In genomic region chr1:73034255-73034654, GRCh38 we compare ENCODE assay signal across 23 cellular contexts.
"Had no signal": no experiment of that assay in that cellular context is flagged by ENCODE, and none has a peak within 500 bp of the region (broad histone marks: within the 10 kb centered on the region; RNA-seq: fewer than 3 reads in every experiment).

No MANE protein-coding gene starts in this region.

- H3K36me3 Mint-ChIP-seq: activated naive CD8-positive, alpha-beta T cell treated with anti-CD3 and anti-CD28 coated beads, Interleukin-2, amount 10 ng/mL, durations not matched to agents 7 days and 5 days had no signal

- H3K4me3 ChIP-seq: breast epithelium, PC-9 had no signal

- H3K4me2 ChIP-seq: KMS-11, PC-9 had no signal

- DNase-seq: activated B cell treated with CpG ODN at 0.5 μM for 24 hours; activated CD4-positive, alpha-beta memory T cell treated with anti-CD3 and anti-CD28 coated beads, Interleukin-2, amount 10 ng/mL, durations not matched to agents 7 days and 5 days; activated CD4-positive, alpha-beta T cell treated with anti-CD3 and anti-CD28 coated beads for 1 hour; activated CD4-positive, alpha-beta T cell treated with anti-CD3 and anti-CD28 coated beads, Interleukin-2, amount 50 U/mL, for 1 hour; activated naive CD4-positive, alpha-beta T cell treated with anti-CD3 and anti-CD28 coated beads, Interleukin-2, amount 50 U/mL, for 16 hours; activated naive CD8-positive, alpha-beta T cell treated with anti-CD3 and anti-CD28 coated beads, Interleukin-2, amount 10 ng/mL, durations not matched to agents 7 days and 5 days; aorta; caudate nucleus; NCI-H1092; NCI-H1417; NCI-H2029; NCI-H2107; NCI-H2171 treated with DMSO at 0.1 percent for 48 hours; NCI-H345; NCI-H510A; NCI-H526 treated with DMSO at 0.1 percent for 48 hours; NK-92 treated with Interleukin-12 subunit alpha and Interleukin-12 subunit beta, amount 100 ng/mL, for 24 hours; PC-9; SHP77 treated with DMSO at 0.1 percent for 48 hours; T-helper 17 cell; T-helper 9 cell had no signal

- H3K36me3 ChIP-seq: breast epithelium had no signal

- H3K27ac Mint-ChIP-seq: activated B cell treated with CpG ODN at 0.5 μM for 24 hours; activated CD4-positive, alpha-beta memory T cell treated with anti-CD3 and anti-CD28 coated beads, Interleukin-2, amount 10 ng/mL, durations not matched to agents 7 days and 5 days; activated naive CD8-positive, alpha-beta T cell treated with anti-CD3 and anti-CD28 coated beads, Interleukin-2, amount 10 ng/mL, durations not matched to agents 7 days and 5 days; T-helper 17 cell had no signal

- H3K27me3 Mint-ChIP-seq: activated B cell treated with CpG ODN at 0.5 μM for 24 hours; activated CD4-positive, alpha-beta memory T cell treated with anti-CD3 and anti-CD28 coated beads, Interleukin-2, amount 10 ng/mL, durations not matched to agents 7 days and 5 days; activated naive CD8-positive, alpha-beta T cell treated with anti-CD3 and anti-CD28 coated beads, Interleukin-2, amount 10 ng/mL, durations not matched to agents 7 days and 5 days; T-helper 17 cell had no signal

- H3K4me1 ChIP-seq: breast epithelium had no signal

- H3K27ac ChIP-seq: breast epithelium, KMS-11, PC-9 had no signal

- H3K9me3 ChIP-seq: breast epithelium had no signal

- H3K9ac ChIP-seq: KMS-11 had no signal

- H3K4me1 Mint-ChIP-seq: activated B cell treated with CpG ODN at 0.5 μM for 24 hours; activated CD4-positive, alpha-beta memory T cell treated with anti-CD3 and anti-CD28 coated beads, Interleukin-2, amount 10 ng/mL, durations not matched to agents 7 days and 5 days; activated naive CD8-positive, alpha-beta T cell treated with anti-CD3 and anti-CD28 coated beads, Interleukin-2, amount 10 ng/mL, durations not matched to agents 7 days and 5 days; T-helper 17 cell had no signal

- H3K27me3 ChIP-seq: breast epithelium had no signal

- H3K4me3 Mint-ChIP-seq: activated B cell treated with CpG ODN at 0.5 μM for 24 hours; activated CD4-positive, alpha-beta memory T cell treated with anti-CD3 and anti-CD28 coated beads, Interleukin-2, amount 10 ng/mL, durations not matched to agents 7 days and 5 days; activated naive CD8-positive, alpha-beta T cell treated with anti-CD3 and anti-CD28 coated beads, Interleukin-2, amount 10 ng/mL, durations not matched to agents 7 days and 5 days; T-helper 17 cell had no signal
